ENCODE assay signal across 8 cellular contexts in the genomic region with DNA sequence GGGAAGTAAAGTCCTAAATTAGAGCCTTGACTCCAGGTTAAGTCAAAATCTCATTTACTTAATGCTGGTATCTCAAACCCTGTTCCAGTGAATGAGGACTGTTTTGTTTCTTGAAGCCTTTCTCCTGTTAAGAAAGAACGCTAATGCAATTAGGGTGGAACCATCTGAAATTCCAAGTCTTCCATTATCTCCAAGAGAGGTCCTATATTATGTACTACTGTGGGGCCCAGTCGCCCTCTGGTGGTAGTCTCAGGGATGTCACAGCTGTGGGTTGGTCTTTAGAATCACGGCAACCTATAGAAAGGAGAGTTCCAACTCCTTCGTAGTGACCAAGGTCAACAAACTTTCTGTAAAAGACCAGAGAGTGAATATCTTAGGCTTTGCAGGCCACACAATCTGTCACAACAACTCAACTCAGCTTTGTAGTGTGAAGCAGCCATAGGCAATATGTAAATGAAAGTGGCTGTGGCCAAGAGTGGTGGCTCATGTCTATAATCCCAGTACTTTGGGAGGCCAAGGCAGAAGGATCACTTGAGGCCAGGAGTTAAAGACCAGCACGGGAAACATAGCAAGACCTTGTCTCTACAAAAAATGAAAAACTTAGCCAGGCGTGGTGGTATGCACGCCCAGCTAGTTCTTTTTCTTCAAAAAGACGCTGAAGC. TPM values are rescaled to one million over a fixed set of nuclear protein-coding genes. Genes with fewer than 3 reads are reported as not detected.
DNase-seq lines count a peak whose midpoint lies in the region; ATAC-seq, FAIRE-seq and TF ChIP-seq lines count a peak whose summit lies in the region.

No MANE protein-coding gene starts in this region.

- WGBS in endodermal cell (ENCODE audit: insufficient coverage in 1 of 2, insufficient read length in 1 of 2), 2 experiments: 75 to 92% methylated on average over 6 to 8 of the region's 8 CpGs

- H3K4me3 Mint-ChIP-seq in endodermal cell: no peak overlapping the region

- no peak overlapping the region for H3K4me3 ChIP-seq in endodermal cell (ENCODE audit: low read length)

- ATAC-seq in HG03175 (IDR thresholded peaks at IDR 0.05; ENCODE audit: unreplicated experiment): peak; percentile 91

- peaks cover 80% of the 10 kb centered on the region for H3K36me3 ChIP-seq in endodermal cell (ENCODE audit: control insufficient read depth, insufficient read depth, low read length)

- no peaks in the 10 kb centered on the region for H3K27me3 Mint-ChIP-seq in endodermal cell (ENCODE audit: insufficient read depth)

- TF ChIP-seq CTCF in endodermal cell (conservative IDR thresholded peaks at IDR 0.05): peak; percentile 97

- peak; percentile 67 for DNase-seq in AG08396 (ENCODE audit: low spot score)
- no peak for DNase-seq in GM18507 (ENCODE audit: extremely low spot score, insufficient read length, low read depth)
- peak; percentile 48 for DNase-seq in NOMO-1 treated with DMSO at 0.1 percent for 48 hours (lab: John Stamatoyannopoulos, UW; ENCODE audit: unreplicated experiment)
- peak; percentile 38 for DNase-seq in activated CD8-positive, alpha-beta memory T cell treated with anti-CD3 and anti-CD28 coated beads for 4 hours (ENCODE audit: low read depth in 2 of 2)
- DNase-seq in endodermal cell: peak; percentile 93
- DNase-seq in myocyte (ENCODE audit: low read depth): peak; percentile 65
- DNase-seq in stimulated activated CD8-positive, alpha-beta memory T cell treated with anti-CD3 and anti-CD28 coated beads, Interleukin-7, amount 100 ng/mL, for 4 hours (ENCODE audit: low read depth in 2 of 2): peak; percentile 39 to 46

- H3K27ac Mint-ChIP-seq in endodermal cell: peak overlapping the region; percentile 48

- no peaks in the 10 kb centered on the region for H3K9me3 Mint-ChIP-seq in endodermal cell

- no peak overlapping the region for H3K9ac ChIP-seq in endodermal cell (ENCODE audit: extremely low read depth, low read length, poor library complexity, severe bottlenecking)

- no peaks in the 10 kb centered on the region for H3K4me1 Mint-ChIP-seq in endodermal cell

- peak; percentile 79 for FAIRE-seq in GM18507 (lab: Jason Lieb, UNC)

- H3K9me3 ChIP-seq in endodermal cell (ENCODE audit: control insufficient read depth, low read length): no peaks in the 10 kb centered on the region

- H3K27me3 ChIP-seq in endodermal cell (ENCODE audit: control insufficient read depth, insufficient read depth, low read length, poor library complexity, severe bottlenecking): no peaks in the 10 kb centered on the region

- peaks cover 73% of the 10 kb centered on the region for H3K36me3 Mint-ChIP-seq in endodermal cell (ENCODE audit: low read depth)

- H3K27ac ChIP-seq in endodermal cell (ENCODE audit: low read depth, low read length): no peak overlapping the region

- H3K4me1 ChIP-seq in endodermal cell (ENCODE audit: control insufficient read depth, insufficient read depth, low read length): no peaks in the 10 kb centered on the region

RNA-seq across cellular contexts. Expression of a gene that starts 9.3 kb away (rescaled TPM):
- 10 to 100 TPM; 23.6 to 24.8 TPM for total RNA-seq in endodermal cell
- polyA plus RNA-seq in endodermal cell (2013, experiment 1 of 2): 24.4 TPM
- 20.4 TPM for polyA plus RNA-seq in endodermal cell (2013, experiment 2 of 2)
- 13.3 and 13.8 TPM in 2 replicates for total RNA-seq in myocyte
- 14.5 TPM for polyA plus RNA-seq in myocyte (2012)

RNA-seq across cellular contexts. Expression of a gene that starts 17.9 kb away (rescaled TPM):
- total RNA-seq in endodermal cell (1 to 10 TPM; 3.7 to 8.5 TPM), myocyte (0.35 and 0.42 TPM in 2 replicates)
- 19.3 TPM for polyA plus RNA-seq in endodermal cell (2013, experiment 1 of 2)
- 19.3 TPM for polyA plus RNA-seq in endodermal cell (2013, experiment 2 of 2)
- 0.37 TPM for polyA plus RNA-seq in myocyte (2012)
